In the genomic region with DNA sequence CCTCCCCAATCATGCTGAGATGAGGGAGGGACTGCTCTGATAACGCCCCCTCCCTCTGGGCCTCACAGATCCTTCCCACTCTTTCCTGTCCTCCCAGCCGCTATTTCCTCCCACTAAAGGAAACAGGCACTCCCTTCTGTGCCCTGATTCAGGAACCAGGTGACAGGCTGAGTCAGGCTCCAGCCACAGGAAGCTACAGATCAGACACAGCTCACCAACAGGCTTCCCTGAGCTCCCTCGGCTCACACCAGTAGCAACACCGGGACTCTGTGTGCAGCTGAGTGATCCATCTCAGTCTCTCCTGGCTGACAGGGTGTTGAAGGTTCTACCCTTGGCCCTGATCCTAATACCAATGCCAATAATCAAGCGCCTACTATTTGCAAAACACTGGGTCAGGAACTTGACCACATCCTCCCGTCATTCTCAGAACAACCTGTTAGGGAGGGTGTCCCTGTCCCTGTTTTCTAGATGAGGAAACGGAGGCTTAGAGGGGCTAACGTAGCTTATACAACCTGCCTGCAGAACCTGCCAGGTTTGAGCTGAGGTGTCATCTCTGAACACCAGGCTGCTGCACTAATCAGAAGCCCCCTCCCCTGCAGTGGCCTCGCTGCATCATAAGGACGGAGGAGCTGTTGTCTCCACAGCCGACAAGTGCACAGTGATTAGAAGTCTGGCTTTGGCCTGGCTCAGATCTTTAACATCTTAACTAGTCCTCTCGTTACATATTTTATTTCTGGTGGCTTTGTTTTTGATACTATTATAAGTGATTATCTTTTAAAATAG, we compare ENCODE assay signal across 8 cellular contexts.
DNase-seq lines count a peak whose midpoint lies in the region; ATAC-seq and TF ChIP-seq lines count a peak whose summit lies in the region.
"Not testable (repeated sequence)": the region's sequence is repeated elsewhere in the genome, so short reads cannot be mapped to it uniquely, and the experiment has no call there.

No MANE protein-coding gene starts in this region.

- peak overlapping the region; percentile 30 for H3K27ac Mint-ChIP-seq in CD4-positive, alpha-beta T cell

- not testable (repeated sequence) for H3K79me1 ChIP-seq in mesendoderm (ENCODE audit: low read length)

- dilution Hi-C loops in mammary epithelial cell (cut with HindIII; ENCODE audit: low sequenced_read_pairs), result not testable (repeated sequence)

- H3K79me2 ChIP-seq in mammary epithelial cell (ENCODE audit: insufficient read depth, low read length); mesendoderm (ENCODE audit: control insufficient read depth, insufficient read depth, low read length): not testable (repeated sequence)

- not testable (repeated sequence) for H3K23ac ChIP-seq in mesendoderm (ENCODE audit: low read length)

- H4K5ac ChIP-seq in mesendoderm (ENCODE audit: low read length), result not testable (repeated sequence)

- not testable (repeated sequence) for H3K4me1 Mint-ChIP-seq in CD4-positive, alpha-beta T cell (ENCODE audit: low read depth)

- H3K4me1 ChIP-seq in mammary epithelial cell (ENCODE audit: insufficient read depth, low read length), result peaks cover 15% of the 10 kb centered on the region
- H3K4me1 ChIP-seq in mesendoderm (ENCODE audit: control insufficient read depth, low read depth, low read length), result not testable (repeated sequence)

- peak; percentile 72 for ATAC-seq in CD4-positive, alpha-beta T cell (ENCODE audit: poor library complexity)
- ATAC-seq in HG03460 (IDR thresholded peaks at IDR 0.05; ENCODE audit: unreplicated experiment), result peak; percentile 55

- peaks cover 31% of the 10 kb centered on the region for H3K36me3 Mint-ChIP-seq in CD4-positive, alpha-beta T cell (ENCODE audit: low read depth)

- not testable (repeated sequence) for H3K27me3 Mint-ChIP-seq in CD4-positive, alpha-beta T cell

- H4K8ac ChIP-seq in mesendoderm (ENCODE audit: low read depth, low read length), result not testable (repeated sequence)

- H3K4ac ChIP-seq in mesendoderm (ENCODE audit: low read depth, low read length), result not testable (repeated sequence)

- H2BK15ac ChIP-seq in mesendoderm (replicated peaks; ENCODE audit: low read depth), result not testable (repeated sequence)

- peak overlapping the region; percentile 67 for H2AFZ ChIP-seq in mammary epithelial cell (ENCODE audit: low read depth, low read length)

- not testable (repeated sequence) for H3K4me3 ChIP-seq in mammary epithelial cell (replicated peaks in 1 of 3; ENCODE audit: insufficient read depth in 1 of 3, low read depth in 2 of 3, low read length in 3 of 3); mesendoderm (ENCODE audit: low read length)

- not testable (repeated sequence) for H3K9me3 ChIP-seq in CD4-positive, alpha-beta T cell (ENCODE audit: control insufficient read depth, low read length); mammary epithelial cell (replicated peaks; ENCODE audit: insufficient read depth, low read length)

- not testable (repeated sequence) for H3K9me3 Mint-ChIP-seq in CD4-positive, alpha-beta T cell

- H2BK5ac ChIP-seq in mesendoderm (ENCODE audit: low read length), result not testable (repeated sequence)

- CTCF ChIA-PET in CD4-positive, alpha-beta T cell (lab: Charles Lee); RWPE1 (lab: Yijun Ruan, JAX); mammary epithelial cell (lab: Charles Lee; ENCODE audit: low non-redundant PET): not testable (repeated sequence)

- not testable (repeated sequence) for H3K18ac ChIP-seq in mesendoderm (ENCODE audit: low read length)

- H3K4me3 Mint-ChIP-seq in CD4-positive, alpha-beta T cell, result not testable (repeated sequence)

- H3K27ac ChIP-seq in CD4-positive, alpha-beta T cell (ENCODE audit: low read depth, low read length); mammary epithelial cell (ENCODE audit: insufficient read depth, low read depth, low read length); mesendoderm (ENCODE audit: low read depth, low read length): not testable (repeated sequence)
- H3K27ac ChIP-seq in RWPE1, result peak overlapping the region; percentile 91

- not testable (repeated sequence) for H4K20me1 ChIP-seq in mammary epithelial cell (ENCODE audit: insufficient read depth, low read length)

- not testable (repeated sequence) for H3K4me2 ChIP-seq in mammary epithelial cell (ENCODE audit: insufficient read depth, low read depth, low read length); mesendoderm (ENCODE audit: low read length)

- intact Hi-C loops in CD4-positive, alpha-beta T cell (cut with DNase I, micrococcal nuclease); mammary epithelial cell (cut with micrococcal nuclease): not testable (repeated sequence)

- TSS peak; percentile 93 for BruUV-seq in mammary epithelial cell (replicated peaks; lab: Mats Ljungman, UMichigan)

- DNase-seq in CD4-positive, alpha-beta T cell, result not testable (repeated sequence)
- DNase-seq in RWPE1 (ENCODE audit: low spot score) (peak; percentile 56), mammary epithelial cell (peak; percentile 79), glomerular visceral epithelial cell (ENCODE audit: extremely low spot score) (peak; percentile 67), mesendoderm (peak; percentile 21)
- DNase-seq in activated T-cell treated with anti-CD3 and anti-CD28 coated beads, Interleukin-2, amount 50 U/mL, for 1 hour, result peak; percentile 24
- DNase-seq in stimulated activated CD8-positive, alpha-beta memory T cell treated with anti-CD3 and anti-CD28 coated beads, Interleukin-4, amount 100 ng/mL, for 48 hours, result peak; percentile 52

- WGBS in mammary epithelial cell (ENCODE audit: low coverage, missing lambda C conversion rate), result 64% methylated on average over 11 of the region's 12 CpGs
- WGBS in mesendoderm (ENCODE audit: extremely low coverage, insufficient coverage, low lambda C conversion rate), result no CpG with 5 or more reads among the region's 12 CpGs

- in situ Hi-C loops in mammary epithelial cell (cut with MboI; ENCODE audit: low sequenced_read_pairs in 2 of 2), result loop anchor here in 1 of 2 donors (25.0 kb wide), 1 partner anchor 144 kb away; no protein-coding TSS in a partner anchor

- not testable (repeated sequence) for H3K9ac ChIP-seq in mammary epithelial cell (ENCODE audit: insufficient read depth, low read length); mesendoderm (ENCODE audit: low read length)

- not testable (repeated sequence) for H2AK5ac ChIP-seq in mesendoderm (ENCODE audit: low read length)

- H3K56ac ChIP-seq in mesendoderm (ENCODE audit: low read length), result not testable (repeated sequence)

- H3K27me3 ChIP-seq in CD4-positive, alpha-beta T cell (ENCODE audit: control insufficient read depth, insufficient read depth, low read length); mammary epithelial cell (ENCODE audit: insufficient read depth, low read length); mesendoderm (ENCODE audit: insufficient read depth, low read length, poor library complexity): not testable (repeated sequence)

- not testable (repeated sequence) for TF ChIP-seq CTCF in CD4-positive, alpha-beta T cell (IDR thresholded peaks at IDR 0.05); RWPE1 (conservative IDR thresholded peaks at IDR 0.05; ENCODE audit: low read depth); mammary epithelial cell (conservative IDR thresholded peaks at IDR 0.05 in 1 of 2, IDR thresholded peaks at IDR 0.05 in 1 of 2; ENCODE audit: extremely low read depth in 1 of 2, insufficient read depth in 1 of 2, low read depth in 1 of 2, low read length in 2 of 2)

- POLR2A ChIA-PET in CD4-positive, alpha-beta T cell (lab: Charles Lee); RWPE1 (lab: Yijun Ruan, JAX; ENCODE audit: low non-redundant PET): not testable (repeated sequence)

- H2BK120ac ChIP-seq in mesendoderm (ENCODE audit: low read depth, low read length), result not testable (repeated sequence)

- H3K36me3 ChIP-seq in mammary epithelial cell (ENCODE audit: insufficient read depth, low read length); mesendoderm (ENCODE audit: control insufficient read depth, insufficient read depth, low read length): not testable (repeated sequence)
